Comparison of ENCODE assay signal across 1 cellular context in the genomic region with DNA sequence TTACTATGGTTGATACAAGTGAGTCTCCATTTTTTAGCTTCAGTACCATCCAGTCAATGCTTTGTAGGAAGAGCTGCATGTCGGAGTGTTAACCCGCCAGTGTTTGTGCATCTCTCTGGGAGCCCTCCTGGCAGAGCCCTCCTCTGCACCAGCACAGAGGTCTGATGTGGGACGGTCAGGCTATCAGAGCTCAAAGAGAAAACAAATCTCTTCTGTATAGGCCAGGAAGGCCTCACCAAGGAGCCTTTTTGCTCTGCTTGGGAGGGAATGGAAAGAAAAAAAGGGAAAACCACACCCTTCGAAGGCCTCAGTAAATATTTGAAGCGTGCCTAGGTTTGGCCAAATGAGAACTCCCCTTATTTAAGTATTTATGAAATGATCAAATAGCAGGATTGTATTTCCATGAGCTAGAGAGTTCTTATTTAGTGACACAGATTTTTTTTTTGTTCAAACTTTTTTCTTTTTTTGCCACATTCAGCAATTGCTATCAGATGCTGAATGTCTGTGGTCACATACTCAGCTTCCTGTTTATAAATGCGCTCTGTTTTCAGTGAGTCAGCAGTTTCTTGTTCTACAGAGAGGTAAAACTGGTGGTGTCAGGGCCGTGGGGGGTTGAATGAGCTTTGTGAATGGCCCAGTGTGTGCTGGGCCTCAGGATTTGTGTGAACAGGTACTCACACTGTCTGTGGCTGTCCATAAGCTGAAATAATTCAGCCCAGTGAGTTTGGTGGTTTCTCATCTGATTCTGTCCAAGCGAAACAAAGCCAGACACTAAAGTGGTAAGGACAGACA.
TF ChIP-seq lines count a peak whose summit lies in the region.

No MANE protein-coding gene starts in this region.

TF ChIP-seq in K562, 482 proteins besides CTCF, POLR2A, EP300 and RAD21 (continued from another document and continues in another):
- TF ChIP-seq, protein P1, sequence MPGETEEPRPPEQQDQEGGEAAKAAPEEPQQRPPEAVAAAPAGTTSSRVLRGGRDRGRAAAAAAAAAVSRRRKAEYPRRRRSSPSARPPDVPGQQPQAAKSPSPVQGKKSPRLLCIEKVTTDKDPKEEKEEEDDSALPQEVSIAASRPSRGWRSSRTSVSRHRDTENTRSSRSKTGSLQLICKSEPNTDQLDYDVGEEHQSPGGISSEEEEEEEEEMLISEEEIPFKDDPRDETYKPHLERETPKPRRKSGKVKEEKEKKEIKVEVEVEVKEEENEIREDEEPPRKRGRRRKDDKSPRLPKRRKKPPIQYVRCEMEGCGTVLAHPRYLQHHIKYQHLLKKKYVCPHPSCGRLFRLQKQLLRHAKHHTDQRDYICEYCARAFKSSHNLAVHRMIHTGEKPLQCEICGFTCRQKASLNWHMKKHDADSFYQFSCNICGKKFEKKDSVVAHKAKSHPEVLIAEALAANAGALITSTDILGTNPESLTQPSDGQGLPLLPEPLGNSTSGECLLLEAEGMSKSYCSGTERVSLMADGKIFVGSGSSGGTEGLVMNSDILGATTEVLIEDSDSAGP (CRISPR knock-in tag; IDR thresholded peaks at IDR 0.05): no peak
- TF ChIP-seq TAL1 (IDR thresholded peaks at IDR 0.05) (no peak; the same call in 1 of the 2 replicates), RBM14 (IDR thresholded peaks at IDR 0.05; ENCODE audit: borderline replicate concordance, insufficient read depth, low read depth, low read length) (no peak), SMAD2 (IDR thresholded peaks at IDR 0.05; ENCODE audit: low read depth, low read length) (no peak), ZNF274 (IDR thresholded peaks at IDR 0.05; ENCODE audit: borderline replicate concordance, low read depth, low read length) (no peak), ZNF695 (CRISPR knock-in tag; IDR thresholded peaks at IDR 0.05) (no peak), HNRNPK (IDR thresholded peaks at IDR 0.05; ENCODE audit: low read depth, low read length, poor library complexity, severe bottlenecking) (no peak), SETDB1 (IDR thresholded peaks at IDR 0.05; ENCODE audit: low read length) (no peak), ZNF184 (CRISPR knock-in tag; IDR thresholded peaks at IDR 0.05) (no peak), BHLHE40 (IDR thresholded peaks at IDR 0.05; ENCODE audit: low read length) (no peak), ZNF436 (CRISPR knock-in tag; IDR thresholded peaks at IDR 0.05) (no peak), GTF2F1 (IDR thresholded peaks at IDR 0.05; ENCODE audit: low read depth, low read length) (no peak), ZNF766 (CRISPR knock-in tag; conservative IDR thresholded peaks at IDR 0.05) (no peak), MCM2 (IDR thresholded peaks at IDR 0.05; ENCODE audit: low read depth) (no peak), ZNF707 (CRISPR knock-in tag; conservative IDR thresholded peaks at IDR 0.05) (no peak), LCOR (CRISPR knock-in tag; IDR thresholded peaks at IDR 0.05) (no peak), PYGO2 (tag; IDR thresholded peaks at IDR 0.05) (no peak), TCF3 (CRISPR knock-in tag; IDR thresholded peaks at IDR 0.05) (peak; percentile 27; the same call in 1 of the 2 replicates), MEIS2 (IDR thresholded peaks at IDR 0.05; ENCODE audit: partially characterized antibody) (no peak), RHOXF2B (CRISPR knock-in tag; conservative IDR thresholded peaks at IDR 0.05) (no peak), HDAC8 (tag; IDR thresholded peaks at IDR 0.05) (no peak), ELF2 (CRISPR knock-in tag; IDR thresholded peaks at IDR 0.05) (no peak), NR4A1 (CRISPR knock-in tag; IDR thresholded peaks at IDR 0.05) (no peak), NR4A1 (tag; IDR thresholded peaks at IDR 0.05) (no peak), ZNF134 (CRISPR knock-in tag; conservative IDR thresholded peaks at IDR 0.05) (no peak), ZNF780A (CRISPR knock-in tag; IDR thresholded peaks at IDR 0.05) (no peak), MAFF (IDR thresholded peaks at IDR 0.05; ENCODE audit: low read length) (peak; percentile 100), KLF16 (IDR thresholded peaks at IDR 0.05) (no peak), ZNF146 (CRISPR knock-in tag; IDR thresholded peaks at IDR 0.05; ENCODE audit: unreplicated experiment) (no peak), PHF21A (IDR thresholded peaks at IDR 0.05; ENCODE audit: borderline replicate concordance, low read depth) (peak; percentile 71; the same call in 1 of the 2 replicates), CEBPB (tag; IDR thresholded peaks at IDR 0.05) (no peak), U2AF2 (optimal IDR thresholded peaks at IDR 0.05; ENCODE audit: low read depth, low read length) (no peak), ZNF311 (CRISPR knock-in tag; IDR thresholded peaks at IDR 0.05) (no peak), TAF1 (IDR thresholded peaks at IDR 0.05; ENCODE audit: control insufficient read depth, extremely low read depth, insufficient read depth, low read length, severe bottlenecking) (peak; percentile 55), DMBX1 (CRISPR knock-in tag; IDR thresholded peaks at IDR 0.05; ENCODE audit: borderline replicate concordance) (peak; percentile 47; the same call in 1 of the 2 replicates), PML (IDR thresholded peaks at IDR 0.05; ENCODE audit: low read length) (no peak), ZFX (CRISPR knock-in tag; IDR thresholded peaks at IDR 0.05) (no peak)
- TF ChIP-seq, protein P2, sequence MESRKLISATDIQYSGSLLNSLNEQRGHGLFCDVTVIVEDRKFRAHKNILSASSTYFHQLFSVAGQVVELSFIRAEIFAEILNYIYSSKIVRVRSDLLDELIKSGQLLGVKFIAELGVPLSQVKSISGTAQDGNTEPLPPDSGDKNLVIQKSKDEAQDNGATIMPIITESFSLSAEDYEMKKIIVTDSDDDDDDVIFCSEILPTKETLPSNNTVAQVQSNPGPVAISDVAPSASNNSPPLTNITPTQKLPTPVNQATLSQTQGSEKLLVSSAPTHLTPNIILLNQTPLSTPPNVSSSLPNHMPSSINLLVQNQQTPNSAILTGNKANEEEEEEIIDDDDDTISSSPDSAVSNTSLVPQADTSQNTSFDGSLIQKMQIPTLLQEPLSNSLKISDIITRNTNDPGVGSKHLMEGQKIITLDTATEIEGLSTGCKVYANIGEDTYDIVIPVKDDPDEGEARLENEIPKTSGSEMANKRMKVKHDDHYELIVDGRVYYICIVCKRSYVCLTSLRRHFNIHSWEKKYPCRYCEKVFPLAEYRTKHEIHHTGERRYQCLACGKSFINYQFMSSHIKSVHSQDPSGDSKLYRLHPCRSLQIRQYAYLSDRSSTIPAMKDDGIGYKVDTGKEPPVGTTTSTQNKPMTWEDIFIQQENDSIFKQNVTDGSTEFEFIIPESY (CRISPR knock-in tag; IDR thresholded peaks at IDR 0.05): no peak
- TF ChIP-seq, protein P3, sequence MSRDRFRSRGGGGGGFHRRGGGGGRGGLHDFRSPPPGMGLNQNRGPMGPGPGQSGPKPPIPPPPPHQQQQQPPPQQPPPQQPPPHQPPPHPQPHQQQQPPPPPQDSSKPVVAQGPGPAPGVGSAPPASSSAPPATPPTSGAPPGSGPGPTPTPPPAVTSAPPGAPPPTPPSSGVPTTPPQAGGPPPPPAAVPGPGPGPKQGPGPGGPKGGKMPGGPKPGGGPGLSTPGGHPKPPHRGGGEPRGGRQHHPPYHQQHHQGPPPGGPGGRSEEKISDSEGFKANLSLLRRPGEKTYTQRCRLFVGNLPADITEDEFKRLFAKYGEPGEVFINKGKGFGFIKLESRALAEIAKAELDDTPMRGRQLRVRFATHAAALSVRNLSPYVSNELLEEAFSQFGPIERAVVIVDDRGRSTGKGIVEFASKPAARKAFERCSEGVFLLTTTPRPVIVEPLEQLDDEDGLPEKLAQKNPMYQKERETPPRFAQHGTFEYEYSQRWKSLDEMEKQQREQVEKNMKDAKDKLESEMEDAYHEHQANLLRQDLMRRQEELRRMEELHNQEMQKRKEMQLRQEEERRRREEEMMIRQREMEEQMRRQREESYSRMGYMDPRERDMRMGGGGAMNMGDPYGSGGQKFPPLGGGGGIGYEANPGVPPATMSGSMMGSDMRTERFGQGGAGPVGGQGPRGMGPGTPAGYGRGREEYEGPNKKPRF (IDR thresholded peaks at IDR 0.05; ENCODE audit: low read depth, low read length): no peak
- TF ChIP-seq, protein P4, sequence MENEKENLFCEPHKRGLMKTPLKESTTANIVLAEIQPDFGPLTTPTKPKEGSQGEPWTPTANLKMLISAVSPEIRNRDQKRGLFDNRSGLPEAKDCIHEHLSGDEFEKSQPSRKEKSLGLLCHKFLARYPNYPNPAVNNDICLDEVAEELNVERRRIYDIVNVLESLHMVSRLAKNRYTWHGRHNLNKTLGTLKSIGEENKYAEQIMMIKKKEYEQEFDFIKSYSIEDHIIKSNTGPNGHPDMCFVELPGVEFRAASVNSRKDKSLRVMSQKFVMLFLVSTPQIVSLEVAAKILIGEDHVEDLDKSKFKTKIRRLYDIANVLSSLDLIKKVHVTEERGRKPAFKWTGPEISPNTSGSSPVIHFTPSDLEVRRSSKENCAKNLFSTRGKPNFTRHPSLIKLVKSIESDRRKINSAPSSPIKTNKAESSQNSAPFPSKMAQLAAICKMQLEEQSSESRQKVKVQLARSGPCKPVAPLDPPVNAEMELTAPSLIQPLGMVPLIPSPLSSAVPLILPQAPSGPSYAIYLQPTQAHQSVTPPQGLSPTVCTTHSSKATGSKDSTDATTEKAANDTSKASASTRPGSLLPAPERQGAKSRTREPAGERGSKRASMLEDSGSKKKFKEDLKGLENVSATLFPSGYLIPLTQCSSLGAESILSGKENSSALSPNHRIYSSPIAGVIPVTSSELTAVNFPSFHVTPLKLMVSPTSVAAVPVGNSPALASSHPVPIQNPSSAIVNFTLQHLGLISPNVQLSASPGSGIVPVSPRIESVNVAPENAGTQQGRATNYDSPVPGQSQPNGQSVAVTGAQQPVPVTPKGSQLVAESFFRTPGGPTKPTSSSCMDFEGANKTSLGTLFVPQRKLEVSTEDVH (IDR thresholded peaks at IDR 0.05; ENCODE audit: low read depth, partially characterized antibody): peak; percentile 48
- TF ChIP-seq, protein P5, sequence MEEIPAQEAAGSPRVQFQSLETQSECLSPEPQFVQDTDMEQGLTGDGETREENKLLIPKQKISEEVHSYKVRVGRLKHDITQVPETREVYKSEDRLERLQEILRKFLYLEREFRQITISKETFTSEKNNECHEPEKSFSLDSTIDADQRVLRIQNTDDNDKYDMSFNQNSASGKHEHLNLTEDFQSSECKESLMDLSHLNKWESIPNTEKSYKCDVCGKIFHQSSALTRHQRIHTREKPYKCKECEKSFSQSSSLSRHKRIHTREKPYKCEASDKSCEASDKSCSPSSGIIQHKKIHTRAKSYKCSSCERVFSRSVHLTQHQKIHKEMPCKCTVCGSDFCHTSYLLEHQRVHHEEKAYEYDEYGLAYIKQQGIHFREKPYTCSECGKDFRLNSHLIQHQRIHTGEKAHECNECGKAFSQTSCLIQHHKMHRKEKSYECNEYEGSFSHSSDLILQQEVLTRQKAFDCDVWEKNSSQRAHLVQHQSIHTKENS (CRISPR knock-in tag; IDR thresholded peaks at IDR 0.05): no peak
- TF ChIP-seq, protein P6, sequence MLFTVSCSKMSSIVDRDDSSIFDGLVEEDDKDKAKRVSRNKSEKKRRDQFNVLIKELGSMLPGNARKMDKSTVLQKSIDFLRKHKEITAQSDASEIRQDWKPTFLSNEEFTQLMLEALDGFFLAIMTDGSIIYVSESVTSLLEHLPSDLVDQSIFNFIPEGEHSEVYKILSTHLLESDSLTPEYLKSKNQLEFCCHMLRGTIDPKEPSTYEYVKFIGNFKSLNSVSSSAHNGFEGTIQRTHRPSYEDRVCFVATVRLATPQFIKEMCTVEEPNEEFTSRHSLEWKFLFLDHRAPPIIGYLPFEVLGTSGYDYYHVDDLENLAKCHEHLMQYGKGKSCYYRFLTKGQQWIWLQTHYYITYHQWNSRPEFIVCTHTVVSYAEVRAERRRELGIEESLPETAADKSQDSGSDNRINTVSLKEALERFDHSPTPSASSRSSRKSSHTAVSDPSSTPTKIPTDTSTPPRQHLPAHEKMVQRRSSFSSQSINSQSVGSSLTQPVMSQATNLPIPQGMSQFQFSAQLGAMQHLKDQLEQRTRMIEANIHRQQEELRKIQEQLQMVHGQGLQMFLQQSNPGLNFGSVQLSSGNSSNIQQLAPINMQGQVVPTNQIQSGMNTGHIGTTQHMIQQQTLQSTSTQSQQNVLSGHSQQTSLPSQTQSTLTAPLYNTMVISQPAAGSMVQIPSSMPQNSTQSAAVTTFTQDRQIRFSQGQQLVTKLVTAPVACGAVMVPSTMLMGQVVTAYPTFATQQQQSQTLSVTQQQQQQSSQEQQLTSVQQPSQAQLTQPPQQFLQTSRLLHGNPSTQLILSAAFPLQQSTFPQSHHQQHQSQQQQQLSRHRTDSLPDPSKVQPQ (CRISPR knock-in tag; IDR thresholded peaks at IDR 0.05; ENCODE audit: borderline replicate concordance): no peak
- TF ChIP-seq, protein P7, sequence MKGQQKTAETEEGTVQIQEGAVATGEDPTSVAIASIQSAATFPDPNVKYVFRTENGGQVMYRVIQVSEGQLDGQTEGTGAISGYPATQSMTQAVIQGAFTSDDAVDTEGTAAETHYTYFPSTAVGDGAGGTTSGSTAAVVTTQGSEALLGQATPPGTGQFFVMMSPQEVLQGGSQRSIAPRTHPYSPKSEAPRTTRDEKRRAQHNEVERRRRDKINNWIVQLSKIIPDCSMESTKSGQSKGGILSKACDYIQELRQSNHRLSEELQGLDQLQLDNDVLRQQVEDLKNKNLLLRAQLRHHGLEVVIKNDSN (CRISPR knock-in tag; IDR thresholded peaks at IDR 0.05): no peak
- TF ChIP-seq, protein P8, sequence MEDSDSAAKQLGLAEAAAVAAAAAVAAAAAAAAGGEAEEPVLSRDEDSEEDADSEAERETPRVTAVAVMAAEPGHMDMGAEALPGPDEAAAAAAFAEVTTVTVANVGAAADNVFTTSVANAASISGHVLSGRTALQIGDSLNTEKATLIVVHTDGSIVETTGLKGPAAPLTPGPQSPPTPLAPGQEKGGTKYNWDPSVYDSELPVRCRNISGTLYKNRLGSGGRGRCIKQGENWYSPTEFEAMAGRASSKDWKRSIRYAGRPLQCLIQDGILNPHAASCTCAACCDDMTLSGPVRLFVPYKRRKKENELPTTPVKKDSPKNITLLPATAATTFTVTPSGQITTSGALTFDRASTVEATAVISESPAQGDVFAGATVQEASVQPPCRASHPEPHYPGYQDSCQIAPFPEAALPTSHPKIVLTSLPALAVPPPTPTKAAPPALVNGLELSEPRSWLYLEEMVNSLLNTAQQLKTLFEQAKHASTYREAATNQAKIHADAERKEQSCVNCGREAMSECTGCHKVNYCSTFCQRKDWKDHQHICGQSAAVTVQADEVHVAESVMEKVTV (CRISPR knock-in tag; IDR thresholded peaks at IDR 0.05): no peak
- TF ChIP-seq, protein P9, sequence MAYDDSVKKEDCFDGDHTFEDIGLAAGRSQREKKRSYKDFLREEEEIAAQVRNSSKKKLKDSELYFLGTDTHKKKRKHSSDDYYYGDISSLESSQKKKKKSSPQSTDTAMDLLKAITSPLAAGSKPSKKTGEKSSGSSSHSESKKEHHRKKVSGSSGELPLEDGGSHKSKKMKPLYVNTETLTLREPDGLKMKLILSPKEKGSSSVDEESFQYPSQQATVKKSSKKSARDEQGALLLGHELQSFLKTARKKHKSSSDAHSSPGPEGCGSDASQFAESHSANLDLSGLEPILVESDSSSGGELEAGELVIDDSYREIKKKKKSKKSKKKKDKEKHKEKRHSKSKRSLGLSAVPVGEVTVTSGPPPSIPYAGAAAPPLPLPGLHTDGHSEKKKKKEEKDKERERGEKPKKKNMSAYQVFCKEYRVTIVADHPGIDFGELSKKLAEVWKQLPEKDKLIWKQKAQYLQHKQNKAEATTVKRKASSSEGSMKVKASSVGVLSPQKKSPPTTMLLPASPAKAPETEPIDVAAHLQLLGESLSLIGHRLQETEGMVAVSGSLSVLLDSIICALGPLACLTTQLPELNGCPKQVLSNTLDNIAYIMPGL (CRISPR knock-in tag; IDR thresholded peaks at IDR 0.05): no peak
- TF ChIP-seq, protein P10, sequence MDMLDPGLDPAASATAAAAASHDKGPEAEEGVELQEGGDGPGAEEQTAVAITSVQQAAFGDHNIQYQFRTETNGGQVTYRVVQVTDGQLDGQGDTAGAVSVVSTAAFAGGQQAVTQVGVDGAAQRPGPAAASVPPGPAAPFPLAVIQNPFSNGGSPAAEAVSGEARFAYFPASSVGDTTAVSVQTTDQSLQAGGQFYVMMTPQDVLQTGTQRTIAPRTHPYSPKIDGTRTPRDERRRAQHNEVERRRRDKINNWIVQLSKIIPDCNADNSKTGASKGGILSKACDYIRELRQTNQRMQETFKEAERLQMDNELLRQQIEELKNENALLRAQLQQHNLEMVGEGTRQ (CRISPR knock-in tag; IDR thresholded peaks at IDR 0.05): no peak
